In genomic region chr11:11959601-11960000, GRCh38 we compare ENCODE assay signal across 18 cellular contexts.
"Had no signal": no experiment of that assay in that cellular context is flagged by ENCODE, and none has a peak within 500 bp of the region (broad histone marks: within the 10 kb centered on the region; RNA-seq: fewer than 3 reads in every experiment).

No MANE protein-coding gene starts in this region.

- H3K9me3 Mint-ChIP-seq: naive B cell; stimulated activated naive CD8-positive, alpha-beta T cell treated with anti-CD3 and anti-CD28 coated beads, Interleukin-15, Interleukin-2, amounts not matched to agents 100 ng/mL and 50 ng/mL, for 24 hours had no signal

- DNase-seq: activated CD4-positive, alpha-beta T cell treated with anti-CD3 and anti-CD28 coated beads, Interleukin-2, amount 50 U/mL, for 48 hours; activated CD4-positive, CD25-positive, alpha-beta regulatory T cell treated with anti-CD3 and anti-CD28 coated beads, Interleukin-2, amount 50 U/mL, for 72 hours; activated CD8-positive, alpha-beta memory T cell treated with anti-CD3 and anti-CD28 coated beads, Interleukin-2, amount 50 U/mL, for 4 hours; amniotic stem cell; caudate nucleus; colonic mucosa; naive B cell; posterior cingulate gyrus; stimulated activated CD4-positive, alpha-beta T cell treated with anti-CD3 and anti-CD28 coated beads, Interleukin-4, amount 100 ng/mL, for 4 hours; stimulated activated CD8-positive, alpha-beta memory T cell treated with anti-CD3 and anti-CD28 coated beads, Interleukin-4, amount 100 ng/mL, for 48 hours; T-helper 1 cell; trophoblast cell had no signal

- H3K9me3 ChIP-seq: colonic mucosa, esophagus muscularis mucosa, suprapubic skin had no signal

- H3K27ac ChIP-seq: colonic mucosa, esophagus muscularis mucosa, hepatocyte, SK-N-MC, suprapubic skin had no signal

- ATAC-seq: left lobe of liver had no signal

- H3K4me3 Mint-ChIP-seq: naive B cell; stimulated activated naive CD8-positive, alpha-beta T cell treated with anti-CD3 and anti-CD28 coated beads, Interleukin-15, Interleukin-2, amounts not matched to agents 100 ng/mL and 50 ng/mL, for 24 hours had no signal

- H3K27me3 ChIP-seq: colonic mucosa, esophagus muscularis mucosa, hepatocyte, suprapubic skin had no signal

- H3K27me3 Mint-ChIP-seq: stimulated activated naive CD8-positive, alpha-beta T cell treated with anti-CD3 and anti-CD28 coated beads, Interleukin-15, Interleukin-2, amounts not matched to agents 100 ng/mL and 50 ng/mL, for 24 hours had no signal
